ENCODE assay signal across 1 cellular context in the genomic region with DNA sequence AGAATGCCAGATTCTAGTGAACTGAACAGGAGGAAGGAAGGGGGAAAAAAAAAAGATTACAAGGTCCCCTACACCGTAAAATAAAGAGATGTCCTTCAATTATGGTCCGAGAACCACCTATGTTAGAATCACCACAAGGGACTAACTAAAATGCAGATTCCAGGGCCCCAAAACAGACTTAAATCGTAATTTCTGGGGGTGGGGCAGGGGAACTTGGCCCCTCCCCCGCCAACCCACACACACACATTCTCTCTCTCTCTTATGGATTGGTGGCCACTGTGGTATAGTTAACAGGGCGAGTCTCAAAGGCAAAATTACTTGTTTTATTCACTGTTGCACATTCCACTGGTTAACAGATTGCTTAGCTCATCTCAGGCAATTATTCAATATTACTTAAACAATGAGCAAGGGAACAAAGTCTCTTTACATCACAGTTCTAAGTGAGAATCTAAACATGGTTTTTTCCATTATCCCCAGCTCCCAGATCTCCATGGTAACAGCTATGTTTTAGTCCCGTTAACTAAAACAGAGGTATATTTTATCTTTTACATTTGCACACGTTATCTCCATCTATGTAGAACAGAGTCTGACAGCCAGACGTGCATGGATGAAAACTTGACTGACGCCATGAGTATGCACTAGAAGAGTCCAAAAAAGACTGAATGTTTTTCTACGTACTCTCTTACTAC.
TF ChIP-seq lines count a peak whose summit lies in the region.

No MANE protein-coding gene starts in this region.

TF ChIP-seq in SK-N-SH, 30 proteins besides CTCF, POLR2A, EP300 and RAD21 (continued from another document):
- TF ChIP-seq, protein P1, sequence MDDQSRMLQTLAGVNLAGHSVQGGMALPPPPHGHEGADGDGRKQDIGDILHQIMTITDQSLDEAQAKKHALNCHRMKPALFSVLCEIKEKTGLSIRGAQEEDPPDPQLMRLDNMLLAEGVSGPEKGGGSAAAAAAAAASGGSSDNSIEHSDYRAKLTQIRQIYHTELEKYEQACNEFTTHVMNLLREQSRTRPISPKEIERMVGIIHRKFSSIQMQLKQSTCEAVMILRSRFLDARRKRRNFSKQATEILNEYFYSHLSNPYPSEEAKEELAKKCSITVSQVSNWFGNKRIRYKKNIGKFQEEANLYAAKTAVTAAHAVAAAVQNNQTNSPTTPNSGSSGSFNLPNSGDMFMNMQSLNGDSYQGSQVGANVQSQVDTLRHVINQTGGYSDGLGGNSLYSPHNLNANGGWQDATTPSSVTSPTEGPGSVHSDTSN (IDR thresholded peaks at IDR 0.05), result no peak
- TF ChIP-seq CHD2 (IDR thresholded peaks at IDR 0.05; ENCODE audit: low read length, partially characterized antibody) (no peak), MXI1 (IDR thresholded peaks at IDR 0.05; ENCODE audit: low read depth, low read length) (no peak; the same call in 1 of the 2 replicates), RFX5 (IDR thresholded peaks at IDR 0.05; ENCODE audit: low read length) (no peak), GABPA (IDR thresholded peaks at IDR 0.05; ENCODE audit: low read depth) (no peak), MEF2A (IDR thresholded peaks at IDR 0.05; ENCODE audit: borderline replicate concordance, low read depth) (no peak), SMC3 (IDR thresholded peaks at IDR 0.05; ENCODE audit: low read depth, low read length) (no peak), FOXM1 (IDR thresholded peaks at IDR 0.05; ENCODE audit: low read depth) (no peak), RCOR1 (IDR thresholded peaks at IDR 0.05; ENCODE audit: low read length) (no peak), GATA2 (CRISPR knock-in tag; IDR thresholded peaks at IDR 0.05) (no peak), RXRA (IDR thresholded peaks at IDR 0.05; ENCODE audit: borderline replicate concordance, low read depth) (no peak), NRF1 (IDR thresholded peaks at IDR 0.05; ENCODE audit: low read depth, low read length) (no peak), NFIC (IDR thresholded peaks at IDR 0.05; ENCODE audit: borderline replicate concordance) (no peak), ELF1 (IDR thresholded peaks at IDR 0.05) (no peak), TEAD4 (IDR thresholded peaks at IDR 0.05; ENCODE audit: borderline replicate concordance, insufficient read depth) (no peak)
- TF ChIP-seq, protein P2, sequence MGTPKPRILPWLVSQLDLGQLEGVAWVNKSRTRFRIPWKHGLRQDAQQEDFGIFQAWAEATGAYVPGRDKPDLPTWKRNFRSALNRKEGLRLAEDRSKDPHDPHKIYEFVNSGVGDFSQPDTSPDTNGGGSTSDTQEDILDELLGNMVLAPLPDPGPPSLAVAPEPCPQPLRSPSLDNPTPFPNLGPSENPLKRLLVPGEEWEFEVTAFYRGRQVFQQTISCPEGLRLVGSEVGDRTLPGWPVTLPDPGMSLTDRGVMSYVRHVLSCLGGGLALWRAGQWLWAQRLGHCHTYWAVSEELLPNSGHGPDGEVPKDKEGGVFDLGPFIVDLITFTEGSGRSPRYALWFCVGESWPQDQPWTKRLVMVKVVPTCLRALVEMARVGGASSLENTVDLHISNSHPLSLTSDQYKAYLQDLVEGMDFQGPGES (IDR thresholded peaks at IDR 0.05; ENCODE audit: low read depth, low read length), result no peak
- TF ChIP-seq, protein P3, sequence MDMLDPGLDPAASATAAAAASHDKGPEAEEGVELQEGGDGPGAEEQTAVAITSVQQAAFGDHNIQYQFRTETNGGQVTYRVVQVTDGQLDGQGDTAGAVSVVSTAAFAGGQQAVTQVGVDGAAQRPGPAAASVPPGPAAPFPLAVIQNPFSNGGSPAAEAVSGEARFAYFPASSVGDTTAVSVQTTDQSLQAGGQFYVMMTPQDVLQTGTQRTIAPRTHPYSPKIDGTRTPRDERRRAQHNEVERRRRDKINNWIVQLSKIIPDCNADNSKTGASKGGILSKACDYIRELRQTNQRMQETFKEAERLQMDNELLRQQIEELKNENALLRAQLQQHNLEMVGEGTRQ (IDR thresholded peaks at IDR 0.05; ENCODE audit: borderline replicate concordance, low read depth, low read length), result no peak
- TF ChIP-seq, protein P4, sequence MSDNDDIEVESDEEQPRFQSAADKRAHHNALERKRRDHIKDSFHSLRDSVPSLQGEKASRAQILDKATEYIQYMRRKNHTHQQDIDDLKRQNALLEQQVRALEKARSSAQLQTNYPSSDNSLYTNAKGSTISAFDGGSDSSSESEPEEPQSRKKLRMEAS (IDR thresholded peaks at IDR 0.05; ENCODE audit: low read depth), result no peak
- TF ChIP-seq, protein P5, sequence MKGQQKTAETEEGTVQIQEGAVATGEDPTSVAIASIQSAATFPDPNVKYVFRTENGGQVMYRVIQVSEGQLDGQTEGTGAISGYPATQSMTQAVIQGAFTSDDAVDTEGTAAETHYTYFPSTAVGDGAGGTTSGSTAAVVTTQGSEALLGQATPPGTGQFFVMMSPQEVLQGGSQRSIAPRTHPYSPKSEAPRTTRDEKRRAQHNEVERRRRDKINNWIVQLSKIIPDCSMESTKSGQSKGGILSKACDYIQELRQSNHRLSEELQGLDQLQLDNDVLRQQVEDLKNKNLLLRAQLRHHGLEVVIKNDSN (IDR thresholded peaks at IDR 0.05; ENCODE audit: borderline replicate concordance, low read depth), result no peak
